Comparison of ENCODE assay signal across 8 cellular contexts in genomic region chr14:86596024-86596423, GRCh38.
"Had no signal": no experiment of that assay in that cellular context is flagged by ENCODE, and none has a peak within 500 bp of the region (broad histone marks: within the 10 kb centered on the region; RNA-seq: fewer than 3 reads in every experiment).

No MANE protein-coding gene starts in this region.

- H3K27me3 ChIP-seq: brain microvascular endothelial cell, hepatocyte, sigmoid colon, suprapubic skin had no signal

- H3K27ac ChIP-seq: brain microvascular endothelial cell, hepatocyte, sigmoid colon, suprapubic skin had no signal

- H3K4me1 ChIP-seq: sigmoid colon, suprapubic skin had no signal

- H3K36me3 ChIP-seq: brain microvascular endothelial cell, sigmoid colon, suprapubic skin had no signal

- ATAC-seq: stimulated activated naive CD8-positive, alpha-beta T cell treated with anti-CD3 and anti-CD28 coated beads, Interleukin-15, Interleukin-2, amounts not matched to agents 100 U/mL and 50 U/mL, for 24 hours had no signal

- H3K9me3 ChIP-seq: sigmoid colon, suprapubic skin had no signal

- H3K4me3 ChIP-seq: hepatocyte, sigmoid colon, suprapubic skin had no signal

- DNase-seq: amygdala; brain microvascular endothelial cell; effector memory CD4-positive, alpha-beta T cell; sigmoid colon; stimulated activated CD4-positive, alpha-beta T cell treated with anti-CD3 and anti-CD28 coated beads, Interleukin-12 subunit alpha, Interleukin-12 subunit beta, amount 100 ng/mL, for 4 hours; stimulated activated naive CD8-positive, alpha-beta T cell treated with anti-CD3 and anti-CD28 coated beads, Interleukin-15, Interleukin-2, amounts not matched to agents 100 U/mL and 50 U/mL, for 24 hours had no signal
